24 cellular contexts compared by ENCODE assay signal in the genomic region with DNA sequence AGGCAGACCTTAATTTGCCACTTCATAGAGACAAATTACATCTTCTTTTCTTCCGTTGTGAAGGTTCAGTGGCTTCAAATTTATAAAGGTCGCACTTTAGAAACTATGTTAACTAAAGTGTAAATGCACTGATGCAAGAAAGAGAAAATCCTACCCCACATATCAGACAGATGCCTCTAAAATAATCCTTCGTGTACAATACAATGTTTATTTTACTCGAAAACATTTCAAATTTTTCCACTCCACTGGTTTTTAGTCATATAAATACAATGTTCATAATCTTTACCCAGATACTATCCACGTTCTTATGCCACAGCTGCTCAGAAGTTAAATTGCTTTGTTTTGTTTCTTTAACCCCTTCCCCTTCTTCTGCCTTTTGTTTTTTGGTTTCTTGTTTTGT.
A peak's percentile ranks its signal among the peaks of the same experiment; 100 is the strongest.
DNase-seq lines count a peak whose midpoint lies in the region; ATAC-seq and TF ChIP-seq lines count a peak whose summit lies in the region.
"Had no signal": no experiment of that assay in that cellular context is flagged by ENCODE, and none has a peak within 500 bp of the region (broad histone marks: within the 10 kb centered on the region; RNA-seq: fewer than 3 reads in every experiment).

No MANE protein-coding gene starts in this region.

- no peak overlapping the region for H3K9ac ChIP-seq in adipocyte (ENCODE audit: low read length)
- H3K9ac ChIP-seq: neural progenitor cell had no signal

- TF ChIP-seq CTCF in fibroblast of villous mesenchyme (IDR thresholded peaks at IDR 0.05; ENCODE audit: insufficient read depth, low read depth, low read length), result no peak

- no peaks in the 10 kb centered on the region for H3K27me3 ChIP-seq in adipocyte (replicated peaks; ENCODE audit: control insufficient read depth, insufficient read depth, low read length)
- H3K27me3 ChIP-seq: neural progenitor cell, sigmoid colon had no signal

- ATAC-seq in stimulated activated naive B cell treated with anti-CD40 and anti-IgM and Interleukin-4, amounts not matched to agents 10 μg/mL and 1 μg/mL and 100 μg/mL, for 72 hours (replicated peaks), result peak; percentile 50 to 76
- ATAC-seq: mucosa of descending colon, SK-N-SH treated with all-trans-retinoic acid at 6 μM for 48 hours had no signal

- no peaks in the 10 kb centered on the region for H3K4me1 ChIP-seq in adipocyte (ENCODE audit: control insufficient read depth, insufficient read depth, low read length)

- peak overlapping the region; percentile 31 to 41 for H3K4me3 Mint-ChIP-seq in stimulated activated naive B cell treated with anti-CD40 and anti-IgM and Interleukin-4, amounts not matched to agents 10 μg/mL and 1 μg/mL and 100 μg/mL, for 72 hours
- H3K4me3 Mint-ChIP-seq: activated naive CD4-positive, alpha-beta T cell treated with anti-CD3 and anti-CD28 coated beads for 36 hours; neural progenitor cell; type B pancreatic cell had no signal

- H3K27me3 Mint-ChIP-seq in stimulated activated naive B cell treated with anti-CD40 and anti-IgM and Interleukin-4, amounts not matched to agents 10 μg/mL and 1 μg/mL and 100 μg/mL, for 72 hours, result no peaks in the 10 kb centered on the region
- H3K27me3 Mint-ChIP-seq: progenitor cell of endocrine pancreas, type B pancreatic cell had no signal

- no peaks in the 10 kb centered on the region for H3K36me3 Mint-ChIP-seq in stimulated activated naive B cell treated with anti-CD40 and anti-IgM and Interleukin-4, amounts not matched to agents 10 μg/mL and 1 μg/mL and 100 μg/mL, for 72 hours

- DNase-seq in NCI-H2171 treated with DMSO at 0.1 percent for 48 hours (lab: John Stamatoyannopoulos, UW), result peak; percentile 30
- no peak for DNase-seq in NCI-H2171 (lab: John Stamatoyannopoulos, UW)
- peak; percentile 86 for DNase-seq in adipocyte (ENCODE audit: low read depth)
- DNase-seq in fibroblast of villous mesenchyme (ENCODE audit: low read depth), result peak; percentile 30
- DNase-seq in stimulated activated naive B cell treated with anti-CD40 and anti-IgM and Interleukin-4, amounts not matched to agents 10 μg/mL and 1 μg/mL and 100 μg/mL, for 72 hours, result no peak
- no peak for DNase-seq in ecto neural progenitor cell (ENCODE audit: low spot score)
- DNase-seq in NCI-H2029 (lab: John Stamatoyannopoulos, UW), result no peak
- DNase-seq in midbrain (lab: John Stamatoyannopoulos, UW), result no peak
- DNase-seq: activated CD4-positive, alpha-beta T cell treated with anti-CD3 and anti-CD28 coated beads, Interleukin-2, amount 50 U/mL, for 1 hour; activated naive CD4-positive, alpha-beta T cell treated with anti-CD3 and anti-CD28 coated beads for 36 hours; amygdala; caudate nucleus; foreskin fibroblast; GDM1; hippocampal formation; KG1; mucosa of descending colon; MV-4-11; NCI-H526; sigmoid colon had no signal

- H3K27ac Mint-ChIP-seq in stimulated activated naive B cell treated with anti-CD40 and anti-IgM and Interleukin-4, amounts not matched to agents 10 μg/mL and 1 μg/mL and 100 μg/mL, for 72 hours, result no peak overlapping the region
- H3K27ac Mint-ChIP-seq: activated naive CD4-positive, alpha-beta T cell treated with anti-CD3 and anti-CD28 coated beads for 36 hours; neural progenitor cell; progenitor cell of endocrine pancreas; type B pancreatic cell had no signal

- no peaks in the 10 kb centered on the region for H3K9me3 ChIP-seq in adipocyte (ENCODE audit: control insufficient read depth, low read length)
- H3K9me3 ChIP-seq: mucosa of descending colon, sigmoid colon had no signal

- H3K9me3 Mint-ChIP-seq in stimulated activated naive B cell treated with anti-CD40 and anti-IgM and Interleukin-4, amounts not matched to agents 10 μg/mL and 1 μg/mL and 100 μg/mL, for 72 hours, result no peaks in the 10 kb centered on the region
- H3K9me3 Mint-ChIP-seq: activated naive CD4-positive, alpha-beta T cell treated with anti-CD3 and anti-CD28 coated beads for 36 hours; neural progenitor cell had no signal

- peaks cover 10 to 29% of the 10 kb centered on the region in 2 donors for H3K4me1 Mint-ChIP-seq in stimulated activated naive B cell treated with anti-CD40 and anti-IgM and Interleukin-4, amounts not matched to agents 10 μg/mL and 1 μg/mL and 100 μg/mL, for 72 hours

- no peak overlapping the region for H3K4me3 ChIP-seq in adipocyte (ENCODE audit: low read length)
- H3K4me3 ChIP-seq in fibroblast of villous mesenchyme (ENCODE audit: low read depth, low read length), result no peak overlapping the region
- H3K4me3 ChIP-seq: mucosa of descending colon, neural progenitor cell, sigmoid colon had no signal

- H3K36me3 ChIP-seq in adipocyte (ENCODE audit: control insufficient read depth, insufficient read depth, low read length, severe bottlenecking), result no peaks in the 10 kb centered on the region
- H3K36me3 ChIP-seq: neural progenitor cell, sigmoid colon had no signal

Comparison
In these comparisons a context has a peak if more than half of its experiments do, and no peak if none do; other contexts are left out.
1. DNase-seq: peak in NCI-H2171 treated with DMSO at 0.1 percent for 48 hours (single experiment), adipocyte (single experiment) and fibroblast of villous mesenchyme (single experiment); none in NCI-H2171 (single experiment), stimulated activated naive B cell treated with anti-CD40 and anti-IgM and Interleukin-4, amounts not matched to agents 10 μg/mL and 1 μg/mL and 100 μg/mL, for 72 hours (single experiment), ecto neural progenitor cell (single experiment), NCI-H2029 (single experiment) and midbrain (single experiment).